Comparison of ENCODE assay signal across 1 cellular context in the genomic region with DNA sequence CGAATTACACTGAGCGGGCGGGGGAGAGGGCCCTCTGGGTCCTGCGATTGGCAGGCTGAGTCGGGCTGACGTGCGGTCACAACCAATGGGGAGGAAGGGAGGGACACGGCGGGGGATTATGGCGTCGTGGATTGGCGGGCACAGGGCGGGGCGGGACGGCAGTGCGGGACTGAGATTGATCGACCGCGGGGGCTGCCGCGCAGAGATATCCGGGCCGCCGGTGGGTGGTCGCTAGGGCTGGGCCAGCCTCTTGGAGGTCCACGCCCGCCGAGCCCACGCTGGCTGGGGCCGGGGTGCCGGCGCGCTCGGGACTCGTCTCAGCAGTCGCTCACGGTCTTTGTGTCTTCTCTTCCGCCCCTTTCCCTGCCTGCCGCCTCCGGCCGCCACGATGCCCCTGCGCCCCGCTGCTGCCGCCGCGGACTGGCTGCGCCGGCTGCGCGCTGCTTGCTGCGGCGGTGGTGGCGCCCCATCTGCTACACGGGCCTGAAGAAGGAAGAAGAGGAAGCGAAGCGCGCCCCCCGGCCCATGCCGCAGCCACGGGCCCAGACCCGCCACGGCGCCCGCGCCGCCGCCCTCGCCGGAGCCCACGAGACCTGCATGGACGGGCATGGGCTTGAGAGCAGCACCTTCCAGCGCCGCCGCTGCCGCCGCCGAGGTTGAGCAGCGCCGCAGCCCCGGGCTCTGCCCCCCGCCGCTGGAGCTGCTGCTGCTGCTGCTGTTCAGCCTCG.
TF ChIP-seq lines count a peak whose summit lies in the region.

A gene with protein sequence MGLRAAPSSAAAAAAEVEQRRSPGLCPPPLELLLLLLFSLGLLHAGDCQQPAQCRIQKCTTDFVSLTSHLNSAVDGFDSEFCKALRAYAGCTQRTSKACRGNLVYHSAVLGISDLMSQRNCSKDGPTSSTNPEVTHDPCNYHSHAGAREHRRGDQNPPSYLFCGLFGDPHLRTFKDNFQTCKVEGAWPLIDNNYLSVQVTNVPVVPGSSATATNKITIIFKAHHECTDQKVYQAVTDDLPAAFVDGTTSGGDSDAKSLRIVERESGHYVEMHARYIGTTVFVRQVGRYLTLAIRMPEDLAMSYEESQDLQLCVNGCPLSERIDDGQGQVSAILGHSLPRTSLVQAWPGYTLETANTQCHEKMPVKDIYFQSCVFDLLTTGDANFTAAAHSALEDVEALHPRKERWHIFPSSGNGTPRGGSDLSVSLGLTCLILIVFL (plus strand): TSS at position 200 of the 728 bp plus-strand sequence. CDS start 408 bp downstream, at position 608.

TF ChIP-seq in liver, 16 proteins besides CTCF, POLR2A, EP300 and RAD21 (continued from another document):
- TF ChIP-seq, protein P1, sequence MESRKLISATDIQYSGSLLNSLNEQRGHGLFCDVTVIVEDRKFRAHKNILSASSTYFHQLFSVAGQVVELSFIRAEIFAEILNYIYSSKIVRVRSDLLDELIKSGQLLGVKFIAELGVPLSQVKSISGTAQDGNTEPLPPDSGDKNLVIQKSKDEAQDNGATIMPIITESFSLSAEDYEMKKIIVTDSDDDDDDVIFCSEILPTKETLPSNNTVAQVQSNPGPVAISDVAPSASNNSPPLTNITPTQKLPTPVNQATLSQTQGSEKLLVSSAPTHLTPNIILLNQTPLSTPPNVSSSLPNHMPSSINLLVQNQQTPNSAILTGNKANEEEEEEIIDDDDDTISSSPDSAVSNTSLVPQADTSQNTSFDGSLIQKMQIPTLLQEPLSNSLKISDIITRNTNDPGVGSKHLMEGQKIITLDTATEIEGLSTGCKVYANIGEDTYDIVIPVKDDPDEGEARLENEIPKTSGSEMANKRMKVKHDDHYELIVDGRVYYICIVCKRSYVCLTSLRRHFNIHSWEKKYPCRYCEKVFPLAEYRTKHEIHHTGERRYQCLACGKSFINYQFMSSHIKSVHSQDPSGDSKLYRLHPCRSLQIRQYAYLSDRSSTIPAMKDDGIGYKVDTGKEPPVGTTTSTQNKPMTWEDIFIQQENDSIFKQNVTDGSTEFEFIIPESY (IDR thresholded peaks at IDR 0.05), result no peak
- TF ChIP-seq, protein P2, sequence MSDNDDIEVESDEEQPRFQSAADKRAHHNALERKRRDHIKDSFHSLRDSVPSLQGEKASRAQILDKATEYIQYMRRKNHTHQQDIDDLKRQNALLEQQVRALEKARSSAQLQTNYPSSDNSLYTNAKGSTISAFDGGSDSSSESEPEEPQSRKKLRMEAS (IDR thresholded peaks at IDR 0.05), result no peak
